17 cellular contexts compared by ENCODE assay signal in the genomic region with DNA sequence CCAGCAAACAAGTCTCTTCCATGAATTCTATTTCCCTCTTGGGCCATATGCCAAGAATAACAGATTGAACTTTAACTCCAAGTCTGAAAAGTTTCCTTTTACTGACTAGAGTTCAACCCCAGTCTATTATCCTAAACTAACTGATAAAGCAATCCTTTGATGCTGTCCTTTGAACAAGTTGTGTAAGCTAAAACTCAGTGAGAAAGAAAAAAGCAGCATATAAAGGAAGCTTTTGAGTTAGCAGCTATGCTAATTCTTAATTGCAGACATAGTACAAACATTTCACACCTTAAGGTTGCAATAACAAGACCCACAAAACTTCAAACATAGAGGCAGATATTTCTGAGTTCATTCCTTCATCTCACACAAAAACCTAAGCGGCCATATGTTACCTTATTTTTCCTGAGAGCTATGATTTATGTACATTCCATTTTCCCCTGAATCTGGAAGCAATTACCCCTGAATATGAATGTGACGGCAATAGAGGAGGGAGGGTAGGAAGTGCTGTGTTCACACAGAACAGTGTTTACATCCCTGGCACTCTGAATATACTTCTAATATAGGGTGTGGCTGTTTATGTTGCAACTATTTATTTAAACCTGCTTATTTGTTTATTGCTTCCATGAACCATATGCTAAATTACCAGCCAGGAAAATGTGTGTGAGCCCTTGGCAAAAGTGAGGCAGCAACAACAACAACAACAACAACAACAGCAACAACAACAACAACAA.
DNase-seq lines count a peak whose midpoint lies in the region; TF ChIP-seq lines count a peak whose summit lies in the region.
"Had no signal": no experiment of that assay in that cellular context is flagged by ENCODE, and none has a peak within 500 bp of the region (broad histone marks: within the 10 kb centered on the region; RNA-seq: fewer than 3 reads in every experiment).

No MANE protein-coding gene starts in this region.

- H3K4me3 ChIP-seq in colonic mucosa (no peak overlapping the region), liver (ENCODE audit: low read depth in 1 of 3, low read length in 3 of 3) (peak overlapping the region in 1 of 3 donors; percentile 6), ascending aorta (no peak overlapping the region)
- H3K4me3 ChIP-seq: BLaER1, right atrium auricular region had no signal

- H3K9me3 ChIP-seq in colonic mucosa (no peaks in the 10 kb centered on the region), liver (ENCODE audit: control insufficient read depth in 4 of 4, low read length in 3 of 4) (peaks cover 0 to 2% (median 0%) of the 10 kb centered on the region in 4 donors), ascending aorta (no peaks in the 10 kb centered on the region)
- H3K9me3 ChIP-seq: BLaER1, right atrium auricular region had no signal

- TF ChIP-seq CTCF in colonic mucosa (IDR thresholded peaks at IDR 0.05), result no peak
- TF ChIP-seq CTCF in liver (IDR thresholded peaks at IDR 0.05; ENCODE audit: low read depth, low read length, missing input control), result no peak
- TF ChIP-seq CTCF in ascending aorta (IDR thresholded peaks at IDR 0.05), result no peak
- TF ChIP-seq CTCF in GM10266 (IDR thresholded peaks at IDR 0.05; ENCODE audit: control insufficient read depth, insufficient read depth, low read depth, missing control alignments), result no peak
- TF ChIP-seq CTCF in nephron progenitor cell (IDR thresholded peaks at IDR 0.05), result no peak

- H3K4me1 ChIP-seq in colonic mucosa (no peaks in the 10 kb centered on the region), liver (ENCODE audit: control insufficient read depth in 4 of 4, insufficient read depth in 4 of 4, low read length in 3 of 4) (peaks cover 0 to 22% (median 12%) of the 10 kb centered on the region in 4 donors), ascending aorta (no peaks in the 10 kb centered on the region)
- H3K4me1 ChIP-seq: BLaER1, right atrium auricular region had no signal

- TF ChIP-seq RAD21 in liver (IDR thresholded peaks at IDR 0.05), result peak; percentile 68 to 79

- H3K4me1 Mint-ChIP-seq in nephron progenitor cell, result peaks cover 6% of the 10 kb centered on the region
- H3K4me1 Mint-ChIP-seq: IgD-negative memory B cell, naive B cell had no signal

- H3K4me3 Mint-ChIP-seq in nephron progenitor cell, result no peak overlapping the region
- H3K4me3 Mint-ChIP-seq: IgD-negative memory B cell, naive B cell had no signal

- H3K27ac Mint-ChIP-seq in nephron progenitor cell, result no peak overlapping the region
- H3K27ac Mint-ChIP-seq: IgD-negative memory B cell, naive B cell had no signal

- H3K9ac ChIP-seq in colonic mucosa (ENCODE audit: low read depth in 2 of 2, low read length in 2 of 2) (no peak overlapping the region), liver (ENCODE audit: low read depth in 1 of 2, low read length in 2 of 2) (no peak overlapping the region)
- H3K9ac ChIP-seq: BLaER1 had no signal

- no peaks in the 10 kb centered on the region for H3K27me3 ChIP-seq in colonic mucosa
- no peaks in the 10 kb centered on the region for H3K27me3 ChIP-seq in liver (ENCODE audit: control insufficient read depth in 4 of 4, insufficient read depth in 4 of 4, low read length in 3 of 4)
- H3K27me3 ChIP-seq in ascending aorta, result no peaks in the 10 kb centered on the region
- H3K27me3 ChIP-seq: BLaER1, right atrium auricular region had no signal

- H3K27ac ChIP-seq in colonic mucosa (peak overlapping the region; percentile 24), liver (ENCODE audit: low read depth in 1 of 2, low read length in 2 of 2) (peak overlapping the region; percentile 35 to 36), ascending aorta (no peak overlapping the region)
- H3K27ac ChIP-seq: BLaER1, right atrium auricular region had no signal

- in situ Hi-C loops in Caki2 (cut with HindIII; ENCODE audit: low pct_unique_long_range_greater_than_20kb, low sequenced_read_pairs), result no loop called here

- peaks cover 4% of the 10 kb centered on the region for H3K9me3 Mint-ChIP-seq in nephron progenitor cell
- H3K9me3 Mint-ChIP-seq: IgD-negative memory B cell, naive B cell had no signal

- peak; percentile 19 for DNase-seq in Caki2 (ENCODE audit: low read depth)
- DNase-seq in NCI-H1694 (lab: John Stamatoyannopoulos, UW), result peak; percentile 61
- no peak for DNase-seq in colonic mucosa
- no peak for DNase-seq in ascending aorta (ENCODE audit: low spot score in 2 of 2)
- DNase-seq in GM10266 (ENCODE audit: extremely low spot score), result no peak
- DNase-seq in nephron progenitor cell, result no peak
- DNase-seq in NCI-H2227 (lab: John Stamatoyannopoulos, UW; ENCODE audit: unreplicated experiment), result no peak
- DNase-seq: activated CD4-positive, alpha-beta T cell treated with anti-CD3 and anti-CD28 coated beads, Interleukin-2, amount 50 U/mL, for 1 hour; activated T-cell treated with anti-CD3 and anti-CD28 coated beads, Interleukin-2, amount 50 U/mL, for 48 hours; amygdala; naive B cell; SHP77; stimulated activated CD4-positive, alpha-beta T cell treated with anti-CD3 and anti-CD28 coated beads, Interleukin-4, amount 100 ng/mL, for 1 hour had no signal

- intact Hi-C loops in colonic mucosa (cut with DNase I), result no loop called here
- intact Hi-C loops in ascending aorta (cut with DNase I), result no loop called here

- no peaks in the 10 kb centered on the region for H3K36me3 Mint-ChIP-seq in nephron progenitor cell (ENCODE audit: low read depth)
- H3K36me3 Mint-ChIP-seq: IgD-negative memory B cell, naive B cell had no signal

- H3K36me3 ChIP-seq in colonic mucosa (no peaks in the 10 kb centered on the region), liver (ENCODE audit: control insufficient read depth in 4 of 4, insufficient read depth in 3 of 4, low read depth in 1 of 4, low read length in 3 of 4) (no peaks in the 10 kb centered on the region), ascending aorta (no peaks in the 10 kb centered on the region)
- H3K36me3 ChIP-seq: BLaER1, right atrium auricular region had no signal

- WGBS in liver, result 34% methylated on average over 2 of the region's 2 CpGs

- peaks cover 2% of the 10 kb centered on the region for H3K27me3 Mint-ChIP-seq in nephron progenitor cell (ENCODE audit: low read depth, poor library complexity)
- H3K27me3 Mint-ChIP-seq: IgD-negative memory B cell had no signal

TF ChIP-seq in liver, 16 proteins besides CTCF, POLR2A, EP300 and RAD21 (continues in another document):
- TF ChIP-seq, protein P1, sequence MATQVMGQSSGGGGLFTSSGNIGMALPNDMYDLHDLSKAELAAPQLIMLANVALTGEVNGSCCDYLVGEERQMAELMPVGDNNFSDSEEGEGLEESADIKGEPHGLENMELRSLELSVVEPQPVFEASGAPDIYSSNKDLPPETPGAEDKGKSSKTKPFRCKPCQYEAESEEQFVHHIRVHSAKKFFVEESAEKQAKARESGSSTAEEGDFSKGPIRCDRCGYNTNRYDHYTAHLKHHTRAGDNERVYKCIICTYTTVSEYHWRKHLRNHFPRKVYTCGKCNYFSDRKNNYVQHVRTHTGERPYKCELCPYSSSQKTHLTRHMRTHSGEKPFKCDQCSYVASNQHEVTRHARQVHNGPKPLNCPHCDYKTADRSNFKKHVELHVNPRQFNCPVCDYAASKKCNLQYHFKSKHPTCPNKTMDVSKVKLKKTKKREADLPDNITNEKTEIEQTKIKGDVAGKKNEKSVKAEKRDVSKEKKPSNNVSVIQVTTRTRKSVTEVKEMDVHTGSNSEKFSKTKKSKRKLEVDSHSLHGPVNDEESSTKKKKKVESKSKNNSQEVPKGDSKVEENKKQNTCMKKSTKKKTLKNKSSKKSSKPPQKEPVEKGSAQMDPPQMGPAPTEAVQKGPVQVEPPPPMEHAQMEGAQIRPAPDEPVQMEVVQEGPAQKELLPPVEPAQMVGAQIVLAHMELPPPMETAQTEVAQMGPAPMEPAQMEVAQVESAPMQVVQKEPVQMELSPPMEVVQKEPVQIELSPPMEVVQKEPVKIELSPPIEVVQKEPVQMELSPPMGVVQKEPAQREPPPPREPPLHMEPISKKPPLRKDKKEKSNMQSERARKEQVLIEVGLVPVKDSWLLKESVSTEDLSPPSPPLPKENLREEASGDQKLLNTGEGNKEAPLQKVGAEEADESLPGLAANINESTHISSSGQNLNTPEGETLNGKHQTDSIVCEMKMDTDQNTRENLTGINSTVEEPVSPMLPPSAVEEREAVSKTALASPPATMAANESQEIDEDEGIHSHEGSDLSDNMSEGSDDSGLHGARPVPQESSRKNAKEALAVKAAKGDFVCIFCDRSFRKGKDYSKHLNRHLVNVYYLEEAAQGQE (IDR thresholded peaks at IDR 0.05), result peak; percentile 61
- peak; percentile 97 for TF ChIP-seq HNF4G (IDR thresholded peaks at IDR 0.05)
- TF ChIP-seq MAX (IDR thresholded peaks at IDR 0.05), result peak; percentile 67
- peak; percentile 76 for TF ChIP-seq ATF3 (IDR thresholded peaks at IDR 0.05)
- TF ChIP-seq FOXA1 (IDR thresholded peaks at IDR 0.05), result no peak
- TF ChIP-seq EGR1 (IDR thresholded peaks at IDR 0.05; ENCODE audit: low read depth in 2 of 2), result peak in 1 of 2 donors; percentile 54
- peak; percentile 28 for TF ChIP-seq FOXA2 (IDR thresholded peaks at IDR 0.05)
- TF ChIP-seq TAF1 (conservative IDR thresholded peaks at IDR 0.05), result no peak
- TF ChIP-seq ZBTB33 (IDR thresholded peaks at IDR 0.05), result peak; percentile 59
- peak; percentile 64 for TF ChIP-seq NR2F2 (IDR thresholded peaks at IDR 0.05)
- peak; percentile 93 to 96 for TF ChIP-seq RXRA (IDR thresholded peaks at IDR 0.05)
- TF ChIP-seq GABPA (IDR thresholded peaks at IDR 0.05 in 1 of 2, conservative IDR thresholded peaks at IDR 0.05 in 1 of 2), result peak in 1 of 2 donors; percentile 21

Comparison
In these comparisons a context has a peak if more than half of its experiments do, and no peak if none do; other contexts are left out.
1. DNase-seq: peak in Caki2 (single experiment) and NCI-H1694 (single experiment); none in colonic mucosa (single experiment), ascending aorta (0 of 2), GM10266 (single experiment), nephron progenitor cell (single experiment) and NCI-H2227 (single experiment).
2. H3K27ac ChIP-seq: peak in colonic mucosa (single experiment) and liver (2 of 2); none in ascending aorta (0 of 2).